In genomic region chr18:7775848-7776247, GRCh38 we compare ENCODE assay signal across 20 cellular contexts.
"Had no signal": no experiment of that assay in that cellular context is flagged by ENCODE, and none has a peak within 500 bp of the region (broad histone marks: within the 10 kb centered on the region; RNA-seq: fewer than 3 reads in every experiment).

No MANE protein-coding gene starts in this region.

- H3K9ac ChIP-seq: SK-N-SH had no signal

- DNase-seq: Kasumi-1, KG1, NCI-H1092 treated with DMSO at 0.1 percent for 48 hours, NCI-H1436, NCI-H187, NCI-H2029, NCI-H2081 treated with DMSO at 0.1 percent for 48 hours, NCI-H2171, NCI-H226, NCI-H446, NCI-H510A, NCI-H524 treated with DMSO at 0.1 percent for 48 hours, NCI-H69, NCI-H774, SHP77, SK-N-SH, SW 1271, T-cell had no signal

- H3K9me3 ChIP-seq: SK-N-SH had no signal

- H3K9me2 ChIP-seq: SK-N-SH had no signal

- ATAC-seq: T-cell had no signal

- H3K4me2 ChIP-seq: SK-N-SH had no signal

- H3K27ac ChIP-seq: HL-60, RWPE1 had no signal
